In the genomic region with DNA sequence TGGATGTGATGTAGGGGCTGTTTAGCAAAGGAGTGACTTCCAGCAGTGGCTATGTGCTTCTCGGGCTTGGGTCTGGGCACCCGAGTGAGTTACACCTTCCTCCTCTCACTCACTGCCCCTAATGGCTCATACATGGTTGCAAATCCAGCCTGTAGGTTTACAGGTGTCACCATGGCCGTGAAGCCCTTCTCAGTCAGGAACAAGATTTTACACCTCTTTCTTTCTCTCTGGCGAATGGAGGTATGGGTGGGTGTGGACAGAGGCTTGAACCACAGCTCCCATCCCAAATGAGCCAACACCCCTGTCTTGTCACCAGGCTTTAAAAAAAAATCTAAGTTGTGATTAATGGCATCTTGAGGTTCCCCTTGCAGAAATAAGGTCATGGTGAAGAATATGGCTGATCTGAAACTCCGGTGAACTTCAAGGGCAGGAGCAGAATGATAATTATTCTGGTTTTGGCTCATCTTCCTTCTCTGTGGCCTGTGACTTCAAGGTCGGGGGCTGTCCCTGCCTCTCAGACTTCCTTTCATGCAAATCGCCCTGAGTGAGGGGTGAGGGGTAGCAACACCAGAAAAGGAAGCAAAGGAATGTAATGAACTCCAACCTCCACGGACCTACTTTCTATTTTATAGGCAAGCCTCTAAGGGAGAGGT, we compare ENCODE assay signal across 9 cellular contexts.
DNase-seq lines count a peak whose midpoint lies in the region; ATAC-seq and TF ChIP-seq lines count a peak whose summit lies in the region.
"Had no signal": no experiment of that assay in that cellular context is flagged by ENCODE, and none has a peak within 500 bp of the region (broad histone marks: within the 10 kb centered on the region; RNA-seq: fewer than 3 reads in every experiment).

No MANE protein-coding gene starts in this region.

- H3K9me3 ChIP-seq in stomach: no peaks in the 10 kb centered on the region
- H3K9me3 ChIP-seq: thoracic aorta had no signal

- no peak for TF ChIP-seq EP300 in stomach (IDR thresholded peaks at IDR 0.05)

- no peaks in the 10 kb centered on the region for H3K4me1 ChIP-seq in stomach

- ATAC-seq in Right ventricle myocardium inferior (no peak), HG03342 (IDR thresholded peaks at IDR 0.05; ENCODE audit: unreplicated experiment) (peak; percentile 96)

- H3K9me3 Mint-ChIP-seq in activated naive CD4-positive, alpha-beta T cell treated with anti-CD3 and anti-CD28 coated beads for 36 hours: no peaks in the 10 kb centered on the region
- no peaks in the 10 kb centered on the region for H3K9me3 Mint-ChIP-seq in stimulated activated naive CD8-positive, alpha-beta T cell treated with anti-CD3 and anti-CD28 coated beads, Interleukin-15, Interleukin-2, amounts not matched to agents 100 ng/mL and 50 ng/mL, for 24 hours

- peaks cover 29% of the 10 kb centered on the region for H3K27me3 Mint-ChIP-seq in activated naive CD4-positive, alpha-beta T cell treated with anti-CD3 and anti-CD28 coated beads for 36 hours (ENCODE audit: low read depth)
- peaks cover 38% of the 10 kb centered on the region for H3K27me3 Mint-ChIP-seq in stimulated activated naive CD8-positive, alpha-beta T cell treated with anti-CD3 and anti-CD28 coated beads, Interleukin-15, Interleukin-2, amounts not matched to agents 100 ng/mL and 50 ng/mL, for 24 hours

- no peak for TF ChIP-seq POLR2A in stomach (IDR thresholded peaks at IDR 0.05)

- H3K4me1 Mint-ChIP-seq in activated naive CD4-positive, alpha-beta T cell treated with anti-CD3 and anti-CD28 coated beads for 36 hours (ENCODE audit: low read depth): peaks cover 78% of the 10 kb centered on the region
- peaks cover 86% of the 10 kb centered on the region for H3K4me1 Mint-ChIP-seq in stimulated activated naive CD8-positive, alpha-beta T cell treated with anti-CD3 and anti-CD28 coated beads, Interleukin-15, Interleukin-2, amounts not matched to agents 100 ng/mL and 50 ng/mL, for 24 hours (ENCODE audit: low read depth)

- CTCF ChIA-PET in activated naive CD4-positive, alpha-beta T cell treated with anti-CD3 and anti-CD28 coated beads for 36 hours (lab: Charles Lee): interaction anchor here (1.2 to 2.3 kb wide), 3 partner anchors 10 to 179 kb away, joined by 3 to 14 read pairs (median 5); no protein-coding TSS in a partner anchor

- no peak overlapping the region for H3K4me3 ChIP-seq in stomach
- H3K4me3 ChIP-seq: thoracic aorta had no signal

- no peaks in the 10 kb centered on the region for H3K36me3 Mint-ChIP-seq in activated naive CD4-positive, alpha-beta T cell treated with anti-CD3 and anti-CD28 coated beads for 36 hours (ENCODE audit: low read depth)
- no peaks in the 10 kb centered on the region for H3K36me3 Mint-ChIP-seq in stimulated activated naive CD8-positive, alpha-beta T cell treated with anti-CD3 and anti-CD28 coated beads, Interleukin-15, Interleukin-2, amounts not matched to agents 100 ng/mL and 50 ng/mL, for 24 hours (ENCODE audit: low read depth)

- no peaks in the 10 kb centered on the region for H3K27me3 ChIP-seq in stomach

- no peaks in the 10 kb centered on the region for H3K36me3 ChIP-seq in stomach
- H3K36me3 ChIP-seq: thoracic aorta had no signal

- intact Hi-C loops in cardiac septum (cut with DNase I) (no loop called here), Right ventricle myocardium inferior (cut with DNase I) (no loop called here), stomach (cut with DNase I; ENCODE audit: low total_unique reads) (no loop called here)
- intact Hi-C loops in activated naive CD4-positive, alpha-beta T cell treated with anti-CD3 and anti-CD28 coated beads for 36 hours (cut with micrococcal nuclease): loop anchor here (1.0 to 10.0 kb wide), 15 partner anchors 9 to 1735 kb away; partner anchors contain the start of genes CENPN and CMC2

- H3K27ac ChIP-seq in stomach: no peak overlapping the region
- H3K27ac ChIP-seq: thoracic aorta had no signal

- DNase-seq in cardiac septum (ENCODE audit: low spot score) (peak; percentile 36), Right ventricle myocardium inferior (ENCODE audit: missing footprints) (no peak), stomach (no peak), hepatic stellate cell (ENCODE audit: low spot score) (no peak), NCI-H1092 (lab: John Stamatoyannopoulos, UW) (no peak)
- DNase-seq in activated naive CD4-positive, alpha-beta T cell treated with anti-CD3 and anti-CD28 coated beads for 36 hours: peak; percentile 90

- no peak for TF ChIP-seq CTCF in stomach (IDR thresholded peaks at IDR 0.05)

- peak overlapping the region; percentile 30 for H3K4me3 Mint-ChIP-seq in activated naive CD4-positive, alpha-beta T cell treated with anti-CD3 and anti-CD28 coated beads for 36 hours
- peak overlapping the region; percentile 47 for H3K4me3 Mint-ChIP-seq in stimulated activated naive CD8-positive, alpha-beta T cell treated with anti-CD3 and anti-CD28 coated beads, Interleukin-15, Interleukin-2, amounts not matched to agents 100 ng/mL and 50 ng/mL, for 24 hours

- peak overlapping the region; percentile 89 for H3K27ac Mint-ChIP-seq in activated naive CD4-positive, alpha-beta T cell treated with anti-CD3 and anti-CD28 coated beads for 36 hours
- peak overlapping the region; percentile 89 for H3K27ac Mint-ChIP-seq in stimulated activated naive CD8-positive, alpha-beta T cell treated with anti-CD3 and anti-CD28 coated beads, Interleukin-15, Interleukin-2, amounts not matched to agents 100 ng/mL and 50 ng/mL, for 24 hours

- 69 to 87% (median 81%) methylated on average over 8 of the region's 8 CpGs for WGBS in stomach, 5 donors

Comparison
In these comparisons a context has a peak if more than half of its experiments do, and no peak if none do; other contexts are left out.
1. DNase-seq: peak in cardiac septum (single experiment) and activated naive CD4-positive, alpha-beta T cell treated with anti-CD3 and anti-CD28 coated beads for 36 hours (single experiment); none in Right ventricle myocardium inferior (single experiment), stomach (single experiment), hepatic stellate cell (single experiment) and NCI-H1092 (single experiment).